In genomic region chr11:35934981-35935380, GRCh38 we compare ENCODE assay signal across 27 cellular contexts. TPM values are rescaled to one million over a fixed set of nuclear protein-coding genes. Genes with fewer than 3 reads are reported as not detected.
"Had no signal": no experiment of that assay in that cellular context is flagged by ENCODE, and none has a peak within 500 bp of the region (broad histone marks: within the 10 kb centered on the region; RNA-seq: fewer than 3 reads in every experiment).

No MANE protein-coding gene starts in this region.

- DNase-seq: activated CD4-positive, alpha-beta memory T cell treated with anti-CD3 and anti-CD28 coated beads for 36 hours; activated CD4-positive, alpha-beta T cell treated with anti-CD3 and anti-CD28 coated beads for 36 hours; activated CD4-positive, alpha-beta T cell treated with anti-CD3 and anti-CD28 coated beads, Interleukin-2, amount 10 ng/mL, durations not matched to agents 24 days and 14 days; activated CD4-positive, CD25-positive, alpha-beta regulatory T cell; activated CD4-positive, CD25-positive, alpha-beta regulatory T cell treated with anti-CD3 and anti-CD28 coated beads, Interleukin-2, amount 50 U/mL, for 72 hours; activated CD8-positive, alpha-beta memory T cell treated with anti-CD3 and anti-CD28 coated beads, Interleukin-2, amount 10 ng/mL, durations not matched to agents 7 days and 5 days; activated CD8-positive, alpha-beta memory T cell treated with anti-CD3 and anti-CD28 coated beads, Interleukin-2, amount 50 U/mL, for 4 hours; activated CD8-positive, alpha-beta T cell treated with anti-CD3 and anti-CD28 coated beads, Interleukin-2, amount 10 ng/mL, durations not matched to agents 7 days and 5 days; activated effector memory CD4-positive, alpha-beta T cell treated with anti-CD3 and anti-CD28 coated beads, Interleukin-2, amount 50 U/mL, for 16 hours; activated naive CD4-positive, alpha-beta T cell treated with anti-CD3 and anti-CD28 coated beads for 36 hours; activated naive CD8-positive, alpha-beta T cell treated with anti-CD3 and anti-CD28 coated beads for 36 hours; activated naive CD8-positive, alpha-beta T cell treated with anti-CD3 and anti-CD28 coated beads, Interleukin-2, amount 50 U/mL, for 24 hours; activated T-cell treated with anti-CD3 and anti-CD28 coated beads, Interleukin-2, amount 50 U/mL, for 1 hour; activated T-cell treated with anti-CD3 and anti-CD28 coated beads, Interleukin-2, amount 50 U/mL, for 48 hours; adrenal gland; amygdala; central memory CD4-positive, alpha-beta T cell; cerebellar nuclear complex; colonic mucosa; effector memory CD4-positive, alpha-beta T cell; foreskin keratinocyte; T-helper 2 cell had no signal

- H3K36me3 ChIP-seq: adrenal gland, ascending aorta, breast epithelium, cardiac muscle cell, colonic mucosa, gastroesophageal sphincter had no signal

- H3K4me3 ChIP-seq: adrenal gland, ascending aorta, breast epithelium, cardiac muscle cell, colonic mucosa, gastroesophageal sphincter had no signal

- H3K4me1 ChIP-seq: adrenal gland, ascending aorta, breast epithelium, colonic mucosa, gastroesophageal sphincter had no signal

- ATAC-seq: activated CD4-positive, alpha-beta T cell treated with anti-CD3 and anti-CD28 coated beads for 36 hours; activated CD8-positive, alpha-beta memory T cell treated with anti-CD3 and anti-CD28 coated beads, Interleukin-2, amount 10 ng/mL, durations not matched to agents 7 days and 5 days; activated CD8-positive, alpha-beta T cell treated with anti-CD3 and anti-CD28 coated beads, Interleukin-2, amount 10 ng/mL, durations not matched to agents 7 days and 5 days; activated naive CD8-positive, alpha-beta T cell treated with anti-CD3 and anti-CD28 coated beads, Interleukin-2, amount 50 U/mL, for 24 hours; esophagus mucosa; foreskin keratinocyte; gastroesophageal sphincter had no signal

- H3K27me3 ChIP-seq: adrenal gland, ascending aorta, breast epithelium, cardiac muscle cell, colonic mucosa, foreskin keratinocyte, gastroesophageal sphincter had no signal

- H3K9me3 ChIP-seq: adrenal gland, ascending aorta, breast epithelium, colonic mucosa had no signal

RNA-seq across cellular contexts. Expression of gene LDLRAD3, which starts 8.9 kb away (rescaled TPM):
- total RNA-seq: activated CD8-positive, alpha-beta memory T cell treated with anti-CD3 and anti-CD28 coated beads, Interleukin-2, amount 10 ng/mL, durations not matched to agents 7 days and 5 days had no signal
